27 cellular contexts compared by ENCODE assay signal in the genomic region with DNA sequence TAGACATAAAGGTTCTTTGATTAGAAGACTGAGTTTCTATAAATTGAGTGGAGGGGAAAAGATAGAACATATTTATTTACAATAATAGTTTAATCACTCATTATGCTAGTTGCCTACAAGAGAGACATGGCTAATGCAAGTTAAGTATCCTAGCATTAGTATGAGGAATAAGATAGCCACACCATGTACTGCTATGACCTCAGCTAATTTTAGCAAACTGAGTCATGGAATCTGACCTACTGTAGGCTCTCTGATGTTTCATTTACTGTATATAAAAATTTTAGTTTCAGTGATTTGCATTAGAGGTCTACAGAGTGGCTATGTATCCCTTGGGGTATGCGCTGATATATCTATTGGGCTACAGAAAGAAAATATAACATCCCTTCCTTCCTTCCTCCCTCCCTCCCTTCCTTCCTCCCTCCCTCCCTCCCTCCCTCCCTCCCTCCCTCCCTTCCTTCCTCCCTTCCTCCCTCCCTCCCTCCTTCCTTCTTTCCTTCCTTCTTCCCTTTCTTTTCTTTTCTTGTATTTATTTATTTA. TPM values are rescaled to one million over a fixed set of nuclear protein-coding genes. Genes with fewer than 3 reads are reported as not detected.
A peak's percentile ranks its signal among the peaks of the same experiment; 100 is the strongest.
DNase-seq lines count a peak whose midpoint lies in the region; ATAC-seq and TF ChIP-seq lines count a peak whose summit lies in the region.
"Had no signal": no experiment of that assay in that cellular context is flagged by ENCODE, and none has a peak within 500 bp of the region (broad histone marks: within the 10 kb centered on the region; RNA-seq: fewer than 3 reads in every experiment).

No MANE protein-coding gene starts in this region.

- 100% methylated on average over 1 of the region's 1 CpG for WGBS in ovary, 3 donors

- no peak overlapping the region for H3K4me3 ChIP-seq in ovary
- H3K4me3 ChIP-seq in dorsolateral prefrontal cortex, result no peak overlapping the region
- H3K4me3 ChIP-seq: GM23338, Peyer's patch, skin epidermis, suprapubic skin, upper lobe of right lung had no signal

- intact Hi-C loops in Right ventricle myocardium superior (cut with DNase I) (no loop called here), cardiac septum (cut with DNase I) (no loop called here), left ventricle myocardium superior (cut with micrococcal nuclease) (no loop called here), ovary (cut with DNase I) (no loop called here), dorsolateral prefrontal cortex (cut with DNase I) (no loop called here)

- H3K27ac ChIP-seq in ovary (no peak overlapping the region), dorsolateral prefrontal cortex (no peak overlapping the region)
- H3K27ac ChIP-seq: brain microvascular endothelial cell, KMS-11, Peyer's patch, skin epidermis, suprapubic skin, upper lobe of right lung had no signal

- H3K36me3 ChIP-seq in ovary, result no peaks in the 10 kb centered on the region
- H3K36me3 ChIP-seq: brain microvascular endothelial cell had no signal

- no peaks in the 10 kb centered on the region for H3K4me1 ChIP-seq in ovary (ENCODE audit: insufficient read depth)
- H3K4me1 ChIP-seq: Peyer's patch, upper lobe of right lung had no signal

- no peak for TF ChIP-seq POLR2A in ovary (IDR thresholded peaks at IDR 0.05)

- DNase-seq in Right ventricle myocardium superior (no peak), cardiac septum (ENCODE audit: low spot score) (no peak), amniotic epithelial cell (ENCODE audit: low read depth) (peak; percentile 9), left ventricle myocardium superior (no peak), ovary (no peak), dorsolateral prefrontal cortex (no peak), NCI-H526 treated with DMSO at 0.1 percent for 48 hours (lab: John Stamatoyannopoulos, UW) (no peak)
- DNase-seq: activated CD4-positive, alpha-beta memory T cell treated with anti-CD3 and anti-CD28 coated beads, Interleukin-2, amount 10 ng/mL, durations not matched to agents 7 days and 5 days; activated naive CD4-positive, alpha-beta T cell treated with anti-CD3 and anti-CD28 coated beads for 36 hours; AML-193; amniotic stem cell; brain microvascular endothelial cell; CD4-positive, alpha-beta T cell; DND-41; NCI-H1436; NCI-H2107; NCI-H748 treated with DMSO at 0.1 percent for 48 hours; occipital lobe; Peyer's patch; stimulated activated naive CD4-positive, alpha-beta T cell; upper lobe of right lung had no signal

- no peak for TF ChIP-seq EP300 in ovary (IDR thresholded peaks at IDR 0.05)

- no peaks in the 10 kb centered on the region for H3K27me3 ChIP-seq in ovary
- H3K27me3 ChIP-seq in dorsolateral prefrontal cortex, result no peaks in the 10 kb centered on the region
- H3K27me3 ChIP-seq: brain microvascular endothelial cell, Peyer's patch, suprapubic skin, upper lobe of right lung had no signal

- no peak for TF ChIP-seq CTCF in ovary (IDR thresholded peaks at IDR 0.05)
- TF ChIP-seq CTCF in dorsolateral prefrontal cortex (IDR thresholded peaks at IDR 0.05 in 54 of 56, conservative IDR thresholded peaks at IDR 0.05 in 2 of 56; ENCODE audit: low read depth in 1 of 56, partially characterized antibody in 56 of 56), result no peak

- no peaks in the 10 kb centered on the region for H3K9me3 ChIP-seq in ovary
- H3K9me3 ChIP-seq: Peyer's patch, suprapubic skin, upper lobe of right lung had no signal

- peak; percentile 74 for ATAC-seq in Right ventricle myocardium superior (ENCODE audit: poor library complexity)
- ATAC-seq in left ventricle myocardium superior, result peak; percentile 91
- ATAC-seq in HG03159 (IDR thresholded peaks at IDR 0.05; ENCODE audit: unreplicated experiment), result no peak
- ATAC-seq: GM23338; natural killer cell treated with Interleukin-12 subunit alpha and Interleukin-12 subunit beta and Interleukin-15 and Interleukin-18, amount 100 ng/mL, for 72 hours; upper lobe of right lung had no signal

RNA-seq across cellular contexts. Expression of a gene that starts 5.8 kb away (rescaled TPM):
- total RNA-seq in Right ventricle myocardium superior (49.6 TPM), cardiac septum (39.5 TPM), left ventricle myocardium superior (59.7 TPM), ovary (10 to 100 TPM in 6 of 7 donors, 1 to 10 TPM in 1; 7.2 to 13.8 (median 10.5) TPM), dorsolateral prefrontal cortex (10 to 100 TPM; 11.7 to 30.2 (median 20.9) TPM)
- polyA plus RNA-seq in ovary, result 1 to 10 TPM; 4.1 to 6.8 TPM
